Comparison of ENCODE assay signal across 14 cellular contexts in genomic region chr7:11343136-11343535, GRCh38.
"Had no signal": no experiment of that assay in that cellular context is flagged by ENCODE, and none has a peak within 500 bp of the region (broad histone marks: within the 10 kb centered on the region; RNA-seq: fewer than 3 reads in every experiment).

No MANE protein-coding gene starts in this region.

- H3K4me3 ChIP-seq: sigmoid colon, suprapubic skin had no signal

- ATAC-seq: activated CD8-positive, alpha-beta T cell treated with anti-CD3 and anti-CD28 coated beads for 36 hours; activated T-cell treated with anti-CD3 and anti-CD28 coated beads, Interleukin-2, amount 50 U/mL, for 72 hours; natural killer cell treated with Interleukin-12 subunit alpha and Interleukin-12 subunit beta and Interleukin-15 and Interleukin-18, amount 100 ng/mL, for 72 hours had no signal

- H3K36me3 Mint-ChIP-seq: activated naive CD8-positive, alpha-beta T cell treated with anti-CD3 and anti-CD28 coated beads for 36 hours; natural killer cell treated with Interleukin-12 subunit alpha and Interleukin-12 subunit beta and Interleukin-15 and Interleukin-18, amount 100 ng/mL, for 72 hours; type B pancreatic cell had no signal

- H3K36me3 ChIP-seq: sigmoid colon, suprapubic skin had no signal

- H3K4me3 Mint-ChIP-seq: activated CD8-positive, alpha-beta T cell treated with anti-CD3 and anti-CD28 coated beads for 36 hours; activated naive CD8-positive, alpha-beta T cell treated with anti-CD3 and anti-CD28 coated beads for 36 hours; activated T-cell treated with anti-CD3 and anti-CD28 coated beads, Interleukin-2, amount 50 U/mL, for 72 hours; endodermal cell; natural killer cell treated with Interleukin-12 subunit alpha and Interleukin-12 subunit beta and Interleukin-15 and Interleukin-18, amount 100 ng/mL, for 72 hours; T-helper 2 cell treated with Interferon-gamma antibody and Interleukin-4, amounts not matched to agents 5 μg/mL and 100 μg/mL, for 36 hours had no signal

- H3K27ac ChIP-seq: sigmoid colon, suprapubic skin had no signal

- H3K27ac Mint-ChIP-seq: activated CD8-positive, alpha-beta T cell treated with anti-CD3 and anti-CD28 coated beads for 36 hours; activated naive CD8-positive, alpha-beta T cell treated with anti-CD3 and anti-CD28 coated beads for 36 hours; activated T-cell treated with anti-CD3 and anti-CD28 coated beads, Interleukin-2, amount 50 U/mL, for 72 hours; endodermal cell; natural killer cell treated with Interleukin-12 subunit alpha and Interleukin-12 subunit beta and Interleukin-15 and Interleukin-18, amount 100 ng/mL, for 72 hours; T-helper 2 cell treated with Interferon-gamma antibody and Interleukin-4, amounts not matched to agents 5 μg/mL and 100 μg/mL, for 36 hours; type B pancreatic cell had no signal

- H3K9me3 Mint-ChIP-seq: activated CD8-positive, alpha-beta T cell treated with anti-CD3 and anti-CD28 coated beads for 36 hours; activated naive CD8-positive, alpha-beta T cell treated with anti-CD3 and anti-CD28 coated beads for 36 hours; activated T-cell treated with anti-CD3 and anti-CD28 coated beads, Interleukin-2, amount 50 U/mL, for 72 hours; endodermal cell; natural killer cell treated with Interleukin-12 subunit alpha and Interleukin-12 subunit beta and Interleukin-15 and Interleukin-18, amount 100 ng/mL, for 72 hours; T-helper 2 cell treated with Interferon-gamma antibody and Interleukin-4, amounts not matched to agents 5 μg/mL and 100 μg/mL, for 36 hours; type B pancreatic cell had no signal

- H3K9me3 ChIP-seq: sigmoid colon, suprapubic skin had no signal

- H3K27me3 ChIP-seq: sigmoid colon, suprapubic skin had no signal

- DNase-seq: activated CD4-positive, alpha-beta T cell treated with anti-CD3 and anti-CD28 coated beads for 1 hour; activated CD8-positive, alpha-beta memory T cell treated with anti-CD3 and anti-CD28 coated beads, Interleukin-2, amount 50 U/mL, for 4 hours; activated CD8-positive, alpha-beta T cell treated with anti-CD3 and anti-CD28 coated beads for 36 hours; activated gamma-delta T cell treated with Interleukin-2 at 50 U/mL for 16 hours; activated naive CD8-positive, alpha-beta T cell treated with anti-CD3 and anti-CD28 coated beads for 36 hours; activated T-cell treated with anti-CD3 and anti-CD28 coated beads, Interleukin-2, amount 50 U/mL, for 72 hours; endodermal cell; sigmoid colon; stimulated activated CD4-positive, alpha-beta T cell treated with anti-CD3 and anti-CD28 coated beads, Interleukin-12 subunit alpha, Interleukin-12 subunit beta, amount 100 ng/mL, for 4 hours; stimulated activated naive CD4-positive, alpha-beta T cell treated with Interleukin-2 at 50 U/mL for 16 hours had no signal
